Comparison of ENCODE assay signal across 11 cellular contexts in the genomic region with DNA sequence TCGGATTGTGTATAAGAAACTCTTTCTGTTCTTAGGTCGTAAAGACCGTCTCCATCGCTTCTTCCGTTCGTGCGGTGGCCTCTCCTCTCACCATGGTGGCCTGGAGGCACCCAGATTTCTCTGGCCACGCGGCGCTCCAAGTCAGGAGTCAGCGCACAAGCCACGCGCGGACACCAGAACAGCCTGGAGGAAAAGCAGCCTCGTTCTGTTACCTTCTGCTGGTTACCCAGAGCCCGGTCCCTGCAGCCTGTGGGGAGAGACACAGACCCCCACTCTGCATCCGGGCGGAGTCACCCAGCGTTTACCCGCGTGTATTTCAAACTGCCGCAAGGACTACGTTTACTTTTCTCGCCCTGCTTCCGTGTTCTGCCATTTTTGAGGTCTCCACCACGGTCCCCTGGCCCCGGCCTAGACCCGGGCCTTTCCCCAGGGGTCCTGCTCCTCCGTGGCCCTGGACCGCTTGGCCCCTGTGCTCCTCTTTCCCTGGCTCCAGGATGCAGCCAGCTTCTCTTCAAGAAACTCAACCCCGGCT.
DNase-seq lines count a peak whose midpoint lies in the region; ATAC-seq and TF ChIP-seq lines count a peak whose summit lies in the region.
"Had no signal": no experiment of that assay in that cellular context is flagged by ENCODE, and none has a peak within 500 bp of the region (broad histone marks: within the 10 kb centered on the region; RNA-seq: fewer than 3 reads in every experiment).

No MANE protein-coding gene starts in this region.

- peak overlapping the region; percentile 70 for H3K4me3 Mint-ChIP-seq in dendritic cell treated with granulocyte-macrophage colony-stimulating factor and Interleukin-4, amounts not matched to agents 40 ng/mL and 50 ng/mL, for 4 days

- TF ChIP-seq CTCF in heart right ventricle (IDR thresholded peaks at IDR 0.05) (no peak), upper lobe of right lung (IDR thresholded peaks at IDR 0.05) (no peak)

- intact Hi-C loops in heart right ventricle (cut with DNase I) (no loop called here), Right ventricle myocardium superior (cut with DNase I) (no loop called here), upper lobe of right lung (cut with DNase I) (no loop called here)
- intact Hi-C loops in dendritic cell treated with granulocyte-macrophage colony-stimulating factor and Interleukin-4, amounts not matched to agents 40 ng/mL and 50 ng/mL, for 4 days (cut with micrococcal nuclease), result no loop called here

- no peak overlapping the region for H2AK5ac ChIP-seq in neuronal stem cell (ENCODE audit: low read depth, low read length)

- no peaks in the 10 kb centered on the region for H3K4me1 Mint-ChIP-seq in dendritic cell treated with granulocyte-macrophage colony-stimulating factor and Interleukin-4, amounts not matched to agents 40 ng/mL and 50 ng/mL, for 4 days (ENCODE audit: low read depth)
- H3K4me1 Mint-ChIP-seq: activated B cell treated with CpG ODN at 0.5 μM for 24 hours had no signal

- H4K91ac ChIP-seq in neuronal stem cell (ENCODE audit: low read depth, low read length, poor library complexity), result no peak overlapping the region

- H3K9me3 ChIP-seq in heart right ventricle, result no peaks in the 10 kb centered on the region
- H3K9me3 ChIP-seq in neuronal stem cell (replicated peaks in 1 of 2; ENCODE audit: control insufficient read depth in 2 of 2, insufficient read depth in 1 of 2, low read depth in 1 of 2, low read length in 2 of 2), result peaks cover 0 to 1% of the 10 kb centered on the region in 2 donors
- no peaks in the 10 kb centered on the region for H3K9me3 ChIP-seq in upper lobe of right lung

- H3K79me1 ChIP-seq in neuronal stem cell (ENCODE audit: low read depth, low read length), result no peaks in the 10 kb centered on the region

- WGBS in heart right ventricle, 2 donors, result 83 to 86% methylated on average over 31 of the region's 31 CpGs
- no CpG with 5 or more reads among the region's 31 CpGs for WGBS in neuronal stem cell (ENCODE audit: extremely low coverage in 2 of 2, insufficient read length in 2 of 2, insufficient replicate concordance in 1 of 2), 2 donors

- H4K8ac ChIP-seq in neuronal stem cell (ENCODE audit: low read depth, low read length), result no peak overlapping the region

- H3K36me3 ChIP-seq in heart right ventricle (no peaks in the 10 kb centered on the region), neuronal stem cell (replicated peaks in 1 of 2; ENCODE audit: control insufficient read depth in 2 of 2, insufficient read depth in 2 of 2, low read length in 2 of 2) (no peaks in the 10 kb centered on the region), upper lobe of right lung (no peaks in the 10 kb centered on the region)

- H3K23ac ChIP-seq in neuronal stem cell (ENCODE audit: low read depth, low read length, poor library complexity), result no peak overlapping the region

- DNase-seq in heart right ventricle, result no peak
- DNase-seq in Right ventricle myocardium superior, result no peak
- no peak for DNase-seq in neuronal stem cell (ENCODE audit: low spot score)
- peak; percentile 41 for DNase-seq in upper lobe of right lung
- no peak for DNase-seq in DMS79 (lab: John Stamatoyannopoulos, UW)
- no peak for DNase-seq in SK-N-DZ (ENCODE audit: low spot score)
- no peak for DNase-seq in activated gamma-delta T cell treated with Interleukin-2 at 50 U/mL for 16 hours
- DNase-seq: activated B cell treated with CpG ODN at 0.5 μM for 24 hours, NCI-H2081, SIG-M5 had no signal

- H3K4me3 ChIP-seq in heart right ventricle, result peak overlapping the region in 8 of 10 donors; percentile 7 to 53 (median 34)
- H3K4me3 ChIP-seq in neuronal stem cell (ENCODE audit: low read length in 2 of 2), result no peak overlapping the region
- H3K4me3 ChIP-seq in upper lobe of right lung, result peak overlapping the region; percentile 21

- H3K9ac ChIP-seq in neuronal stem cell (ENCODE audit: low read depth, low read length, poor library complexity), result no peak overlapping the region

- H2BK12ac ChIP-seq in neuronal stem cell (ENCODE audit: low read length), result no peak overlapping the region

- H3K18ac ChIP-seq in neuronal stem cell (ENCODE audit: low read length), result peak overlapping the region; percentile 55

- H3K36me3 Mint-ChIP-seq in dendritic cell treated with granulocyte-macrophage colony-stimulating factor and Interleukin-4, amounts not matched to agents 40 ng/mL and 50 ng/mL, for 4 days (ENCODE audit: low read depth), result no peaks in the 10 kb centered on the region

- H2BK5ac ChIP-seq in neuronal stem cell (ENCODE audit: low read length), result no peak overlapping the region

- H3K27me3 ChIP-seq in heart right ventricle (peaks cover 0 to 35% (median 9%) of the 10 kb centered on the region in 7 donors), neuronal stem cell (ENCODE audit: control insufficient read depth in 3 of 3, insufficient read depth in 3 of 3, low read depth in 1 of 3, low read length in 3 of 3) (no peaks in the 10 kb centered on the region), upper lobe of right lung (no peaks in the 10 kb centered on the region)

- no peak overlapping the region for H2BK120ac ChIP-seq in neuronal stem cell (ENCODE audit: low read depth, low read length)

- H3K27me3 Mint-ChIP-seq in dendritic cell treated with granulocyte-macrophage colony-stimulating factor and Interleukin-4, amounts not matched to agents 40 ng/mL and 50 ng/mL, for 4 days, result peaks cover 2% of the 10 kb centered on the region
- H3K27me3 Mint-ChIP-seq: activated B cell treated with CpG ODN at 0.5 μM for 24 hours had no signal

- ATAC-seq in heart right ventricle (no peak), Right ventricle myocardium superior (ENCODE audit: poor library complexity) (no peak), upper lobe of right lung (no peak)

- H2AFZ ChIP-seq in neuronal stem cell (ENCODE audit: low read length), result no peak overlapping the region

- no peaks in the 10 kb centered on the region for H3K9me3 Mint-ChIP-seq in dendritic cell treated with granulocyte-macrophage colony-stimulating factor and Interleukin-4, amounts not matched to agents 40 ng/mL and 50 ng/mL, for 4 days
- H3K9me3 Mint-ChIP-seq: activated B cell treated with CpG ODN at 0.5 μM for 24 hours had no signal

- no peak overlapping the region for H3K27ac ChIP-seq in heart right ventricle
- no peak overlapping the region for H3K27ac ChIP-seq in neuronal stem cell (replicated peaks; ENCODE audit: low read length)
- no peak overlapping the region for H3K27ac ChIP-seq in upper lobe of right lung

- H2BK15ac ChIP-seq in neuronal stem cell (ENCODE audit: low read length), result no peak overlapping the region

- H3K27ac Mint-ChIP-seq in dendritic cell treated with granulocyte-macrophage colony-stimulating factor and Interleukin-4, amounts not matched to agents 40 ng/mL and 50 ng/mL, for 4 days, result no peak overlapping the region

- no peak overlapping the region for H3K4me2 ChIP-seq in neuronal stem cell (ENCODE audit: insufficient read depth, low read length, poor library complexity, severe bottlenecking)

- H3K14ac ChIP-seq in neuronal stem cell (ENCODE audit: low read length), result no peak overlapping the region

- H3K4ac ChIP-seq in neuronal stem cell (ENCODE audit: low read length), result no peak overlapping the region

- no peaks in the 10 kb centered on the region for H3K4me1 ChIP-seq in heart right ventricle
- H3K4me1 ChIP-seq in neuronal stem cell (ENCODE audit: control insufficient read depth in 2 of 2, insufficient read depth in 1 of 2, low read depth in 1 of 2, low read length in 2 of 2), result peaks cover 0 to 2% of the 10 kb centered on the region in 2 donors
- no peaks in the 10 kb centered on the region for H3K4me1 ChIP-seq in upper lobe of right lung

Comparison
In these comparisons a context has a peak if more than half of its experiments do, and no peak if none do; other contexts are left out.
1. H3K4me3 ChIP-seq: peak in heart right ventricle (8 of 10) and upper lobe of right lung (single experiment); none in neuronal stem cell (0 of 2).